In the genomic region with DNA sequence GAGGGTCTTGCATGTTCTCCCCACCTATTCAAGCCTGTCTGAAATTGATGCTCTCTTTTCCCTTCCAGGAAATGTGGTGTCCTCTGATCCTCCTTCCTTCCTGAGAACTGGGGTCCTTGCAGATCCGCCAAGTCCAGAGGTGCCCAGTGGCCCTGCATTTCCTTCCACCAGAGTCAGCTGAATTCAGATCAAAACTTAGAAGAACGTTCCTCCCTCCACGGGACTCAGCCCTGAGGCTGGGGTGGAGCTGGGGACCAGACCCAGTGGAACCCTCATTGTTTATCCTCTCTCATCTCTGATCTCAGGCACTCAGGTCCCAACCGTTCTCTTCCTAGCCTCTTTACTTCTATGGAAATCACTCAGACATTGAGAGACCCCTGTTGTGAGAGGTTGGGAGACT, we compare ENCODE assay signal across 18 cellular contexts.
DNase-seq lines count a peak whose midpoint lies in the region; ATAC-seq and TF ChIP-seq lines count a peak whose summit lies in the region.
"Had no signal": no experiment of that assay in that cellular context is flagged by ENCODE, and none has a peak within 500 bp of the region (broad histone marks: within the 10 kb centered on the region; RNA-seq: fewer than 3 reads in every experiment).

No MANE protein-coding gene starts in this region.

- TF ChIP-seq CTCF in osteocyte (IDR thresholded peaks at IDR 0.05): no peak

- DNase-seq in ecto neural progenitor cell (ENCODE audit: low spot score) (peak; percentile 15), left lobe of liver (ENCODE audit: low spot score) (peak; percentile 8), osteocyte (ENCODE audit: extremely low spot score, unreplicated experiment) (peak; percentile 75), UCSD-AML1 (lab: John Stamatoyannopoulos, UW; ENCODE audit: unreplicated experiment) (no peak)
- DNase-seq: CD4-positive, alpha-beta T cell; CD8-positive, alpha-beta memory T cell; DMS 273 treated with DMSO at 0.1 percent for 48 hours; DMS79; EL; GDM1; GM23248; H7 had no signal

- peaks cover 0 to 12% (median 0%) of the 10 kb centered on the region in 11 experiments; a peak in 3 of 22 replicates for H3K9me3 ChIP-seq in BLaER1 treated with 17β-estradiol and CSF1 and Interleukin-3, amounts not matched to agents 10 nM and 100 nM (replicated peaks in 1 of 11)

- H4K20me1 ChIP-seq in BLaER1 treated with 17β-estradiol and CSF1 and Interleukin-3, amounts not matched to agents 10 nM and 100 nM: no peaks in the 10 kb centered on the region

- no peak overlapping the region for H3K4me3 Mint-ChIP-seq in osteocyte (ENCODE audit: unreplicated experiment)
- H3K4me3 Mint-ChIP-seq: CD14-positive monocyte; CD4-positive, alpha-beta T cell; CD8-positive, alpha-beta memory T cell had no signal

- H3K4me1 ChIP-seq in BLaER1 treated with 17β-estradiol and CSF1 and Interleukin-3, amounts not matched to agents 10 nM and 100 nM: peaks cover 8 to 69% (median 43%) of the 10 kb centered on the region in 10 experiments

- H3K4me1 Mint-ChIP-seq in osteocyte (ENCODE audit: unreplicated experiment): no peaks in the 10 kb centered on the region
- H3K4me1 Mint-ChIP-seq: CD8-positive, alpha-beta memory T cell had no signal

- no peaks in the 10 kb centered on the region for H3K27me3 ChIP-seq in BLaER1 treated with 17β-estradiol and CSF1 and Interleukin-3, amounts not matched to agents 10 nM and 100 nM

- H3K27ac ChIP-seq in BLaER1 treated with 17β-estradiol and CSF1 and Interleukin-3, amounts not matched to agents 10 nM and 100 nM: no peak overlapping the region
- H3K27ac ChIP-seq: GM23248 had no signal

- no peaks in the 10 kb centered on the region for H3K27me3 Mint-ChIP-seq in osteocyte (ENCODE audit: unreplicated experiment)

- no peak overlapping the region for H3K9ac ChIP-seq in BLaER1 treated with 17β-estradiol and CSF1 and Interleukin-3, amounts not matched to agents 10 nM and 100 nM
- H3K9ac ChIP-seq: GM23248 had no signal

- H3K4me2 ChIP-seq in BLaER1 treated with 17β-estradiol and CSF1 and Interleukin-3, amounts not matched to agents 10 nM and 100 nM: peak overlapping the region in 9 of 11 experiments; percentile 11 to 94 (median 73); a peak in 15 of 22 replicates

- no peaks in the 10 kb centered on the region for H3K36me3 Mint-ChIP-seq in osteocyte (ENCODE audit: unreplicated experiment)
- H3K36me3 Mint-ChIP-seq: CD14-positive monocyte; CD8-positive, alpha-beta memory T cell had no signal

- no peak overlapping the region for H3K4me3 ChIP-seq in BLaER1 treated with 17β-estradiol and CSF1 and Interleukin-3, amounts not matched to agents 10 nM and 100 nM
- H3K4me3 ChIP-seq: GM12878, GM23248 had no signal

- ATAC-seq in left lobe of liver (no peak), HG03521 (IDR thresholded peaks at IDR 0.05; ENCODE audit: unreplicated experiment) (no peak), GM21737 (IDR thresholded peaks at IDR 0.05; ENCODE audit: unreplicated experiment) (no peak)
- ATAC-seq: GM12878, HCT116 had no signal

- H3K36me3 ChIP-seq in BLaER1 treated with 17β-estradiol and CSF1 and Interleukin-3, amounts not matched to agents 10 nM and 100 nM: no peaks in the 10 kb centered on the region

- H3K27ac Mint-ChIP-seq in osteocyte (ENCODE audit: unreplicated experiment): no peak overlapping the region
- H3K27ac Mint-ChIP-seq: CD14-positive monocyte; CD4-positive, alpha-beta T cell; CD8-positive, alpha-beta memory T cell had no signal

- H3K9me3 Mint-ChIP-seq in osteocyte (ENCODE audit: unreplicated experiment): peaks cover 25% of the 10 kb centered on the region
- H3K9me3 Mint-ChIP-seq: CD4-positive, alpha-beta T cell had no signal
